Comparison of ENCODE assay signal across 1 cellular context in genomic region chr3:195522254-195523023, GRCh38.
A peak's percentile ranks its signal among the peaks of the same experiment; 100 is the strongest.
TF ChIP-seq lines count a peak whose summit lies in the region.

No MANE protein-coding gene starts in this region.

TF ChIP-seq in K562, 482 proteins besides CTCF, POLR2A, EP300 and RAD21 (continued from another document):
- TF ChIP-seq, protein P1, sequence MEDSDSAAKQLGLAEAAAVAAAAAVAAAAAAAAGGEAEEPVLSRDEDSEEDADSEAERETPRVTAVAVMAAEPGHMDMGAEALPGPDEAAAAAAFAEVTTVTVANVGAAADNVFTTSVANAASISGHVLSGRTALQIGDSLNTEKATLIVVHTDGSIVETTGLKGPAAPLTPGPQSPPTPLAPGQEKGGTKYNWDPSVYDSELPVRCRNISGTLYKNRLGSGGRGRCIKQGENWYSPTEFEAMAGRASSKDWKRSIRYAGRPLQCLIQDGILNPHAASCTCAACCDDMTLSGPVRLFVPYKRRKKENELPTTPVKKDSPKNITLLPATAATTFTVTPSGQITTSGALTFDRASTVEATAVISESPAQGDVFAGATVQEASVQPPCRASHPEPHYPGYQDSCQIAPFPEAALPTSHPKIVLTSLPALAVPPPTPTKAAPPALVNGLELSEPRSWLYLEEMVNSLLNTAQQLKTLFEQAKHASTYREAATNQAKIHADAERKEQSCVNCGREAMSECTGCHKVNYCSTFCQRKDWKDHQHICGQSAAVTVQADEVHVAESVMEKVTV (CRISPR knock-in tag; IDR thresholded peaks at IDR 0.05): peak; percentile 76
- TF ChIP-seq ARNT (IDR thresholded peaks at IDR 0.05) (no peak), ARID3A (IDR thresholded peaks at IDR 0.05; ENCODE audit: borderline replicate concordance, low read depth, low read length) (0 out of 2 replicates have a peak, but pooled peaks have one; percentile 56), HNRNPH1 (optimal IDR thresholded peaks at IDR 0.05; ENCODE audit: low read depth, low read length) (no peak), GATAD2A (IDR thresholded peaks at IDR 0.05) (no peak), ZNF174 (CRISPR knock-in tag; IDR thresholded peaks at IDR 0.05) (no peak), GATAD2B (IDR thresholded peaks at IDR 0.05; ENCODE audit: borderline replicate concordance) (0 out of 2 replicates have a peak, but pooled peaks have one; percentile 25), MAZ (CRISPR knock-in tag; conservative IDR thresholded peaks at IDR 0.05 in 1 of 2, IDR thresholded peaks at IDR 0.05 in 1 of 2) (peak in 1 of 2 experiments; percentile 16; a peak in 1 of 4 replicates), NR2F6 (CRISPR knock-in tag; IDR thresholded peaks at IDR 0.05) (no peak), BACH1 (tag; IDR thresholded peaks at IDR 0.05) (0 out of 2 replicates have a peak, but pooled peaks have one; percentile 22), ZBTB9 (CRISPR knock-in tag; IDR thresholded peaks at IDR 0.05) (no peak), SIN3B (IDR thresholded peaks at IDR 0.05; ENCODE audit: low read depth) (0 out of 2 replicates have a peak, but pooled peaks have one; percentile 19)
- TF ChIP-seq, protein P2, sequence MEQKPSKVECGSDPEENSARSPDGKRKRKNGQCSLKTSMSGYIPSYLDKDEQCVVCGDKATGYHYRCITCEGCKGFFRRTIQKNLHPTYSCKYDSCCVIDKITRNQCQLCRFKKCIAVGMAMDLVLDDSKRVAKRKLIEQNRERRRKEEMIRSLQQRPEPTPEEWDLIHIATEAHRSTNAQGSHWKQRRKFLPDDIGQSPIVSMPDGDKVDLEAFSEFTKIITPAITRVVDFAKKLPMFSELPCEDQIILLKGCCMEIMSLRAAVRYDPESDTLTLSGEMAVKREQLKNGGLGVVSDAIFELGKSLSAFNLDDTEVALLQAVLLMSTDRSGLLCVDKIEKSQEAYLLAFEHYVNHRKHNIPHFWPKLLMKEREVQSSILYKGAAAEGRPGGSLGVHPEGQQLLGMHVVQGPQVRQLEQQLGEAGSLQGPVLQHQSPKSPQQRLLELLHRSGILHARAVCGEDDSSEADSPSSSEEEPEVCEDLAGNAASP (IDR thresholded peaks at IDR 0.05): no peak
- TF ChIP-seq, protein P3, sequence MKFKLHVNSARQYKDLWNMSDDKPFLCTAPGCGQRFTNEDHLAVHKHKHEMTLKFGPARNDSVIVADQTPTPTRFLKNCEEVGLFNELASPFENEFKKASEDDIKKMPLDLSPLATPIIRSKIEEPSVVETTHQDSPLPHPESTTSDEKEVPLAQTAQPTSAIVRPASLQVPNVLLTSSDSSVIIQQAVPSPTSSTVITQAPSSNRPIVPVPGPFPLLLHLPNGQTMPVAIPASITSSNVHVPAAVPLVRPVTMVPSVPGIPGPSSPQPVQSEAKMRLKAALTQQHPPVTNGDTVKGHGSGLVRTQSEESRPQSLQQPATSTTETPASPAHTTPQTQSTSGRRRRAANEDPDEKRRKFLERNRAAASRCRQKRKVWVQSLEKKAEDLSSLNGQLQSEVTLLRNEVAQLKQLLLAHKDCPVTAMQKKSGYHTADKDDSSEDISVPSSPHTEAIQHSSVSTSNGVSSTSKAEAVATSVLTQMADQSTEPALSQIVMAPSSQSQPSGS (CRISPR knock-in tag; IDR thresholded peaks at IDR 0.05): no peak
